Comparison of ENCODE assay signal across 16 cellular contexts in the genomic region with DNA sequence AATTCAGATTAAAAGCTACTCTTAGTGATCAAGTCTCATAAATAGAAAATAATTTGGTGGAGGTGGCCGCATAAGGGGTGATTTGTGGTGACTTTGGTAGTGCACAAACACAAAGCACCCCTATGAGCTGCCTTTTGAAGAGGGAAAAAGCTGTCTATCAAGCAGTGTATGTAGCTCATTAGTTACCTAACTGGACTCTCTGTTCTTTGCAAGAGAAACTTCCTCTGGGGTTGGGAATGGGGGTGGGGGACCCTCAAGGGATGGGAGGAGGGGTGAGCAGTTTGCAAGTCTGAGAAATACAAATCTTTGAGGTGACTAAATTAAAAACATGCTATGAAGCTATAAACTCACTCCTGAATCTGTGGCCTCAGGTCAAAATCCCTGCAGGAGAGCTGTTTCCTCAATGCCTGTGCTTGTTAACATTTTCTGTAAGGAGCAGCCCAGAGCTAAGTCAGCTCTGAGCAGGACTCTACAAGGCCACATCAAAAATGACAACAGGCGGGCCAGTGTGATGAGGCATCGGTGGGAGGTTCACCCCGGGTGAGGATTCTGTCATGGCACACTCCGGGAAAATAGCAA. TPM values are rescaled to one million over a fixed set of nuclear protein-coding genes. Genes with fewer than 3 reads are reported as not detected.
A peak's percentile ranks its signal among the peaks of the same experiment; 100 is the strongest.
DNase-seq lines count a peak whose midpoint lies in the region; ATAC-seq and TF ChIP-seq lines count a peak whose summit lies in the region.
"Had no signal": no experiment of that assay in that cellular context is flagged by ENCODE, and none has a peak within 500 bp of the region (broad histone marks: within the 10 kb centered on the region; RNA-seq: fewer than 3 reads in every experiment).

No MANE protein-coding gene starts in this region.

- H3K79me2 ChIP-seq in PC-3 (ENCODE audit: low read length): no peaks in the 10 kb centered on the region

- ATAC-seq in PC-3 (peak; percentile 29), HG03342 (IDR thresholded peaks at IDR 0.05; ENCODE audit: unreplicated experiment) (no peak)

- H3K27ac ChIP-seq in PC-3 (ENCODE audit: low read length) (no peak overlapping the region), ectodermal cell (ENCODE audit: insufficient read depth, low read depth, low read length, poor library complexity, severe bottlenecking) (peak overlapping the region; percentile 62)
- H3K27ac ChIP-seq: SJSA1 had no signal

- no TSS peak for BruUV-seq in PC-3 (replicated peaks; lab: Mats Ljungman, UMichigan)

- H3K36me3 ChIP-seq in PC-3 (ENCODE audit: low read depth, low read length) (no peaks in the 10 kb centered on the region), ectodermal cell (ENCODE audit: control insufficient read depth, insufficient read depth, low read length) (no peaks in the 10 kb centered on the region)
- H3K36me3 ChIP-seq: HAP-1, SJSA1 had no signal

- H3K4me3 Mint-ChIP-seq in activated naive CD4-positive, alpha-beta T cell treated with anti-CD3 and anti-CD28 coated beads, Interleukin-2, amount 50 U/mL, for 24 hours: no peak overlapping the region

- H3K4me2 ChIP-seq in PC-3 (ENCODE audit: low read length): no peak overlapping the region

- peaks cover 8% of the 10 kb centered on the region for H3K36me3 Mint-ChIP-seq in activated naive CD4-positive, alpha-beta T cell treated with anti-CD3 and anti-CD28 coated beads, Interleukin-2, amount 50 U/mL, for 24 hours

- H3K4me3 ChIP-seq in PC-3 (ENCODE audit: low read length) (no peak overlapping the region), ectodermal cell (ENCODE audit: insufficient read depth, low read depth, low read length) (no peak overlapping the region)
- H3K4me3 ChIP-seq: HAP-1, SJSA1 had no signal

- H3K27me3 ChIP-seq in PC-3 (ENCODE audit: low read length) (no peaks in the 10 kb centered on the region), ectodermal cell (ENCODE audit: control insufficient read depth, insufficient read depth, low read length, poor library complexity, severe bottlenecking) (no peaks in the 10 kb centered on the region)
- H3K27me3 ChIP-seq: SJSA1 had no signal

- no peaks in the 10 kb centered on the region for H3K9me3 ChIP-seq in PC-3 (ENCODE audit: low read length)
- H3K9me3 ChIP-seq in ectodermal cell (ENCODE audit: control insufficient read depth, low read length): no peaks in the 10 kb centered on the region
- H3K9me3 ChIP-seq: HAP-1, SJSA1 had no signal

- peaks cover 82% of the 10 kb centered on the region for H3K4me1 Mint-ChIP-seq in activated naive CD4-positive, alpha-beta T cell treated with anti-CD3 and anti-CD28 coated beads, Interleukin-2, amount 50 U/mL, for 24 hours

- intact Hi-C loops in PC-3 (cut with micrococcal nuclease): no loop called here

- no peaks in the 10 kb centered on the region for H3K27me3 Mint-ChIP-seq in activated naive CD4-positive, alpha-beta T cell treated with anti-CD3 and anti-CD28 coated beads, Interleukin-2, amount 50 U/mL, for 24 hours

- peak overlapping the region; percentile 50; the same call in 1 of the 2 replicates for H2AFZ ChIP-seq in PC-3 (ENCODE audit: low read length)

- no peak for TF ChIP-seq CTCF in PC-3 (conservative IDR thresholded peaks at IDR 0.05; ENCODE audit: low read depth, low read length)

- H3K4me1 ChIP-seq in PC-3 (ENCODE audit: insufficient read depth, low read length) (peaks cover 7% of the 10 kb centered on the region), ectodermal cell (ENCODE audit: control insufficient read depth, insufficient read depth, low read length) (peaks cover 13% of the 10 kb centered on the region)
- H3K4me1 ChIP-seq: HAP-1, SJSA1 had no signal

- peak overlapping the region; percentile 66 for H3K27ac Mint-ChIP-seq in activated naive CD4-positive, alpha-beta T cell treated with anti-CD3 and anti-CD28 coated beads, Interleukin-2, amount 50 U/mL, for 24 hours

- H3F3A ChIP-seq in PC-3 (ENCODE audit: low read length, unreplicated experiment): no peaks in the 10 kb centered on the region

- POLR2A ChIA-PET in PC-3 (lab: Charles Lee; ENCODE audit: unreplicated experiment): interaction anchor here (0.6 kb wide), 1 partner anchor 362 kb away, joined by 3 read pairs; no protein-coding TSS in a partner anchor

- H3K9ac ChIP-seq in PC-3 (ENCODE audit: low read length): no peak overlapping the region

- CTCF ChIA-PET in PC-3 (lab: Charles Lee): no interaction called here

- H3K9me3 Mint-ChIP-seq in activated naive CD4-positive, alpha-beta T cell treated with anti-CD3 and anti-CD28 coated beads, Interleukin-2, amount 50 U/mL, for 24 hours: peaks cover 13% of the 10 kb centered on the region

- WGBS in ectodermal cell, 2 experiments: 53 to 62% methylated on average over 5 of the region's 5 CpGs

- H3K9me2 ChIP-seq in PC-3 (replicated peaks; ENCODE audit: low read length): no peaks in the 10 kb centered on the region

- H4K20me1 ChIP-seq in PC-3 (ENCODE audit: low read length): no peaks in the 10 kb centered on the region

- no peak for DNase-seq in activated naive CD4-positive, alpha-beta T cell treated with Interleukin-2 at 50 U/mL for 16 hours
- DNase-seq in PC-3 (peak; percentile 6), smooth muscle cell of the brain vasculature (ENCODE audit: low read depth, low spot score) (peak; percentile 44), NCI-H2081 treated with DMSO at 0.1 percent for 48 hours (lab: John Stamatoyannopoulos, UW) (no peak), hypothalamus (lab: John Stamatoyannopoulos, UW) (no peak)
- DNase-seq: AML-193, hippocampal formation, NCI-H1105, NCI-H524 treated with DMSO at 0.1 percent for 48 hours had no signal

RNA-seq across cellular contexts. Expression of gene PTPRC, which starts 32.9 kb away (rescaled TPM):
- total RNA-seq in PC-3 (2014; rRNA removed): 0.11 TPM in 1 of 2 replicates, not detected in the other
- not detected for polyA plus RNA-seq in ectodermal cell (2013, experiment 1 of 4)
- polyA plus RNA-seq in ectodermal cell (2013, experiment 2 of 4): not detected
- not detected for polyA plus RNA-seq in ectodermal cell (2013, experiment 3 of 4)
- not detected for polyA plus RNA-seq in ectodermal cell (2013, experiment 4 of 4)
- total RNA-seq: Daoy, epithelial cell of proximal tubule, SJSA1 had no signal

Comparison
In these comparisons a context has a peak if more than half of its experiments do, and no peak if none do; other contexts are left out.
1. DNase-seq: peak in PC-3 (single experiment) and smooth muscle cell of the brain vasculature (single experiment); none in activated naive CD4-positive, alpha-beta T cell treated with Interleukin-2 at 50 U/mL for 16 hours (single experiment), NCI-H2081 treated with DMSO at 0.1 percent for 48 hours (single experiment) and hypothalamus (0 of 51).